ENCODE assay signal across 8 cellular contexts in the genomic region with DNA sequence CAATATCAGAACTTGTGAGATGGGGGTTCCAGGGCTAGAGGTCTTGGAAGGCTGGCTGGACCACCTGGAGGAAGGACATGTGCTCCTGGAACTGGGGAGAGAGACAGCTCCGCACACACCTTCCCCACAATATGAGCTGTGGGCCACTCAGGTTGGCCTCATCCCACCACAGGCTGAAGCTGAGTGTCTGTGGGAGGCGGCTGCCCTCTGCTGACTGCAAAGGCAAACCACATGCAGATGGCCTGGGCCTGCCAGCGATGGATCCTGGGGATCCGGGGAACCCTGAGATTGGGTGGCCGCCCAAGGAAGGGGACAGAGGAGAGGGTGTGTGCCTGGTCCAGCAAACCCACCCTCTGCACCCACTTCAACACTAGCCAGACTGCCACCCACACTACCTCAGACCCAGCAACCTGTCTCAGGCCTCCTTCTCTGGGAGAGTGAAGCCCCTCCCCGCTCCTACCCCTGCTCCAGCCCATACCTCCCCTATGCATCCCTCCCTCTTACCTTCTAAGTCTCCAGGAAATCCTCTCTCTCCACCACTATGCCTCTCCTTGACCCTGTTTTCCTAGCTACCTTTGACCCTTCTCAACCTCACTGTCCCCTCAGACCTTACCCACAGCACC. TPM values are rescaled to one million over a fixed set of nuclear protein-coding genes. Genes with fewer than 3 reads are reported as not detected.
DNase-seq lines count a peak whose midpoint lies in the region; ATAC-seq, FAIRE-seq and TF ChIP-seq lines count a peak whose summit lies in the region.

No MANE protein-coding gene starts in this region.

- H3K27ac ChIP-seq in lung (ENCODE audit: low read depth in 1 of 2, low read length in 1 of 2): no peak overlapping the region

- no peak overlapping the region for H3K4me3 ChIP-seq in AG04449 (ENCODE audit: low read depth, low read length)
- H3K4me3 ChIP-seq in lung: no peak overlapping the region

- H3K36me3 ChIP-seq in lung (ENCODE audit: control insufficient read depth in 2 of 2, insufficient read depth in 2 of 2, low read length in 2 of 2): no peaks in the 10 kb centered on the region

- no peaks in the 10 kb centered on the region for H3K27me3 ChIP-seq in lung (ENCODE audit: control insufficient read depth, insufficient read depth)

- H3K4me1 ChIP-seq in lung (ENCODE audit: control insufficient read depth in 2 of 2, insufficient read depth in 2 of 2, low read length in 2 of 2): no peaks in the 10 kb centered on the region

- FAIRE-seq in GM19239 (lab: Jason Lieb, UNC): peak; percentile 93

- ATAC-seq in lung (ENCODE audit: insufficient read depth, low FRiP score) (no peak), GM19023 (IDR thresholded peaks at IDR 0.05; ENCODE audit: unreplicated experiment) (no peak)

- POLR2A ChIA-PET in AG04449 (lab: Yijun Ruan, JAX): interaction anchor here (0.5 kb wide), 1 partner anchor 193 kb away, joined by 3 read pairs; no protein-coding TSS in a partner anchor

- TF ChIP-seq CTCF in AG04449 (IDR thresholded peaks at IDR 0.05; ENCODE audit: insufficient read depth, low read length, missing control alignments) (peak; percentile 99), lung (IDR thresholded peaks at IDR 0.05; ENCODE audit: control extremely low read depth, extremely low read depth) (peak; percentile 66)

- H3K9me3 ChIP-seq in lung (ENCODE audit: control insufficient read depth in 2 of 2, insufficient read depth in 1 of 2, low read length in 1 of 2): peaks cover 0 to 2% of the 10 kb centered on the region in 2 donors

- WGBS in lung, 2 donors: 29 to 32% methylated on average over 4 to 6 of the region's 6 CpGs

- CTCF ChIA-PET in AG04449 (lab: Yijun Ruan, JAX): interaction anchor here (0.6 to 24.9 kb wide), 41 partner anchors 8 to 952 kb away, joined by 3 to 554 read pairs (median 4); a partner anchor contains a TSS

- DNase-seq in AG04449 (ENCODE audit: low read depth, low spot score) (no peak), GM19239 (ENCODE audit: insufficient read length, low spot score) (peak; percentile 79), NCI-H446 (lab: John Stamatoyannopoulos, UW) (peak; percentile 28 to 69), dermis blood vessel endothelial cell (peak; percentile 76), lung (ENCODE audit: low spot score) (peak; percentile 44)
- peak; percentile 25 to 28 for DNase-seq in activated CD4-positive, alpha-beta T cell treated with anti-CD3 and anti-CD28 coated beads, Interleukin-2, amount 50 U/mL, for 24 hours (ENCODE audit: low read depth in 1 of 2, low spot score in 1 of 2)
- peak; percentile 33 to 41 for DNase-seq in stimulated activated CD8-positive, alpha-beta memory T cell treated with anti-CD3 and anti-CD28 coated beads, Interleukin-15, amount 100 ng/mL, for 48 hours (ENCODE audit: low read depth in 2 of 2)

RNA-seq across cellular contexts. Expression of a gene that starts 44.8 kb away (rescaled TPM):
- not detected in 2 replicates for total RNA-seq in dermis blood vessel endothelial cell
- under 1 TPM; 0.74 to 0.97 TPM for total RNA-seq in lung
- polyA plus RNA-seq in lung: under 1 TPM; 0.15 to 0.65 TPM
